12 cellular contexts compared by ENCODE assay signal in the genomic region with DNA sequence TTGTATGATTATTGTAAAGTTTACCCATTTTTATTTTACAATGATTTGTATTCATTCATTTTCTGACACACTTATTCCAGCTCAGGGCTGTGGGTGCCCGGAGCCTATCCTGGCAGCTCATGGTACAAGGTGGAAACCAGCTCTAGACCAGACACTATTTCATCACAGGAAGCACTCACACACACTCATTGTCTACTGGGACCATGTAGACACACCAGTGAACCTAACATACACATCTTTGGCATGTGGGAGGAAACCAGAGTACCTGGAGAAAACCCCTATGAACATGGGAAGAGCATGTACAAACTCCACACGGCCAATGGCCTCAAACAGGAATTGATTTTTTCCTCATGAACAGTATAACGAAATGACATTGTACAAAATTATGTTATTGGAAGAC. TPM values are rescaled to one million over a fixed set of nuclear protein-coding genes. Genes with fewer than 3 reads are reported as not detected.
DNase-seq lines count a peak whose midpoint lies in the region; ATAC-seq and TF ChIP-seq lines count a peak whose summit lies in the region.
"Had no signal": no experiment of that assay in that cellular context is flagged by ENCODE, and none has a peak within 500 bp of the region (broad histone marks: within the 10 kb centered on the region; RNA-seq: fewer than 3 reads in every experiment).

No MANE protein-coding gene starts in this region.

- peak overlapping the region; percentile 31 for H3K27ac ChIP-seq in CD4-positive, CD25-positive, alpha-beta regulatory T cell (ENCODE audit: insufficient read depth, low read length, poor library complexity, severe bottlenecking)
- H3K27ac ChIP-seq in GM23338 (ENCODE audit: low read depth) (no peak overlapping the region), PC-3 (ENCODE audit: low read length) (no peak overlapping the region)

- BruUV-seq in PC-3 (replicated peaks; lab: Mats Ljungman, UMichigan), result no TSS peak

- no peaks in the 10 kb centered on the region for H3K9me3 Mint-ChIP-seq in CD4-positive, CD25-positive, alpha-beta regulatory T cell
- H3K9me3 Mint-ChIP-seq in GM23338, result no peaks in the 10 kb centered on the region

- TF ChIP-seq CTCF in GM23338 (conservative IDR thresholded peaks at IDR 0.05; ENCODE audit: low read depth in 2 of 2) (no peak), PC-3 (conservative IDR thresholded peaks at IDR 0.05; ENCODE audit: low read depth, low read length) (no peak), epithelial cell of esophagus (IDR thresholded peaks at IDR 0.05; ENCODE audit: insufficient read depth, low read depth, low read length, missing control alignments) (no peak)

- intact Hi-C loops in PC-3 (cut with micrococcal nuclease), result loop anchor here (5.0 kb wide), 1 partner anchor 211 kb away; no protein-coding TSS in a partner anchor

- DNase-seq in CD4-positive, CD25-positive, alpha-beta regulatory T cell, result no peak
- DNase-seq in GM23338 (ENCODE audit: low spot score) (no peak), PC-3 (no peak), epithelial cell of esophagus (ENCODE audit: low read depth) (peak; percentile 62), HPDE6-E6E7 (ENCODE audit: extremely low spot score) (no peak), HT-29 (ENCODE audit: low spot score) (no peak), NCI-H345 (lab: John Stamatoyannopoulos, UW) (no peak)
- DNase-seq: effector CD4-positive, alpha-beta T cell; naive thymus-derived CD4-positive, alpha-beta T cell; NCI-H510A treated with DMSO at 0.1 percent for 48 hours; T1000 had no signal

- H3K9me3 ChIP-seq in CD4-positive, CD25-positive, alpha-beta regulatory T cell (ENCODE audit: control insufficient read depth in 2 of 2, low read length in 2 of 2), result no peaks in the 10 kb centered on the region
- H3K9me3 ChIP-seq in PC-3 (ENCODE audit: low read length), result no peaks in the 10 kb centered on the region

- H3K4me2 ChIP-seq in GM23338 (no peak overlapping the region), PC-3 (ENCODE audit: low read length) (peak overlapping the region; percentile 80)

- H3K27me3 ChIP-seq in CD4-positive, CD25-positive, alpha-beta regulatory T cell (ENCODE audit: control insufficient read depth, insufficient read depth, low read length), result no peaks in the 10 kb centered on the region
- no peaks in the 10 kb centered on the region for H3K27me3 ChIP-seq in GM23338 (ENCODE audit: insufficient read depth)
- no peaks in the 10 kb centered on the region for H3K27me3 ChIP-seq in PC-3 (ENCODE audit: low read length)

- no peaks in the 10 kb centered on the region for H3K36me3 ChIP-seq in CD4-positive, CD25-positive, alpha-beta regulatory T cell (ENCODE audit: control insufficient read depth, insufficient read depth, low read length)
- H3K36me3 ChIP-seq in GM23338 (ENCODE audit: insufficient read depth) (no peaks in the 10 kb centered on the region), PC-3 (ENCODE audit: low read depth, low read length) (peaks cover 13% of the 10 kb centered on the region)

- no peak for ATAC-seq in CD4-positive, CD25-positive, alpha-beta regulatory T cell (ENCODE audit: low read depth in 2 of 2)
- ATAC-seq in GM23338 (no peak), PC-3 (no peak), HG03469 (IDR thresholded peaks at IDR 0.05; ENCODE audit: unreplicated experiment) (no peak)
- ATAC-seq: naive thymus-derived CD4-positive, alpha-beta T cell had no signal

- peak overlapping the region in 2 of 3 donors; percentile 78 to 89 for H3K27ac Mint-ChIP-seq in CD4-positive, CD25-positive, alpha-beta regulatory T cell
- no peak overlapping the region for H3K27ac Mint-ChIP-seq in GM23338

- H3K4me3 Mint-ChIP-seq in CD4-positive, CD25-positive, alpha-beta regulatory T cell, result peak overlapping the region in 2 of 4 donors; percentile 44 to 97
- peak overlapping the region; percentile 96 for H3K4me3 Mint-ChIP-seq in GM23338

- no peak overlapping the region for H2AFZ ChIP-seq in GM23338
- H2AFZ ChIP-seq in PC-3 (ENCODE audit: low read length), result no peak overlapping the region

- H3F3A ChIP-seq in GM23338 (replicated peaks; ENCODE audit: low read depth), result no peaks in the 10 kb centered on the region
- no peaks in the 10 kb centered on the region for H3F3A ChIP-seq in PC-3 (ENCODE audit: low read length, unreplicated experiment)

- CTCF ChIA-PET in PC-3 (lab: Charles Lee), result no interaction called here

- POLR2A ChIA-PET in PC-3 (lab: Charles Lee; ENCODE audit: unreplicated experiment), result interaction anchor here (0.6 kb wide), 1 partner anchor 392 kb away, joined by 4 read pairs; no protein-coding TSS in a partner anchor

- no peaks in the 10 kb centered on the region for H3K36me3 Mint-ChIP-seq in CD4-positive, CD25-positive, alpha-beta regulatory T cell
- H3K36me3 Mint-ChIP-seq in GM23338 (ENCODE audit: low read depth), result peaks cover 15% of the 10 kb centered on the region; the same call in 2 of the 3 replicates

- peak overlapping the region; percentile 57 for H3K4me3 ChIP-seq in CD4-positive, CD25-positive, alpha-beta regulatory T cell (ENCODE audit: low read depth, low read length)
- H3K4me3 ChIP-seq in GM23338 (no peak overlapping the region), PC-3 (ENCODE audit: low read length) (peak overlapping the region; percentile 88), epithelial cell of esophagus (ENCODE audit: low read length) (no peak overlapping the region)

- H3K4me1 Mint-ChIP-seq in CD4-positive, CD25-positive, alpha-beta regulatory T cell, result peaks cover 27 to 59% (median 43%) of the 10 kb centered on the region in 4 donors
- peaks cover 27% of the 10 kb centered on the region; the same call in 2 of the 3 replicates for H3K4me1 Mint-ChIP-seq in GM23338

- H4K20me1 ChIP-seq in GM23338 (replicated peaks; ENCODE audit: insufficient read depth), result peaks cover 41% of the 10 kb centered on the region
- H4K20me1 ChIP-seq in PC-3 (ENCODE audit: low read length), result peaks cover 66% of the 10 kb centered on the region

- H3K27me3 Mint-ChIP-seq in CD4-positive, CD25-positive, alpha-beta regulatory T cell, result peaks cover 6% of the 10 kb centered on the region
- peaks cover 12% of the 10 kb centered on the region for H3K27me3 Mint-ChIP-seq in GM23338 (ENCODE audit: insufficient read depth, low read depth, poor library complexity)

- H3K9ac ChIP-seq in PC-3 (ENCODE audit: low read length), result no peak overlapping the region

- H3K9me2 ChIP-seq in GM23338 (ENCODE audit: insufficient read depth) (no peaks in the 10 kb centered on the region), PC-3 (replicated peaks; ENCODE audit: low read length) (no peaks in the 10 kb centered on the region)

- H3K4me1 ChIP-seq in CD4-positive, CD25-positive, alpha-beta regulatory T cell (ENCODE audit: control insufficient read depth, insufficient read depth, low read length, poor library complexity, severe bottlenecking), result peaks cover 33% of the 10 kb centered on the region
- peaks cover 15% of the 10 kb centered on the region for H3K4me1 ChIP-seq in GM23338 (ENCODE audit: insufficient read depth)
- H3K4me1 ChIP-seq in PC-3 (ENCODE audit: insufficient read depth, low read length), result peaks cover 47% of the 10 kb centered on the region

- H3K79me2 ChIP-seq in GM23338 (replicated peaks; ENCODE audit: insufficient read depth) (peaks cover 90% of the 10 kb centered on the region), PC-3 (ENCODE audit: low read length) (peaks cover 91% of the 10 kb centered on the region)

RNA-seq across cellular contexts. Expression of a gene that starts 2.4 kb away (rescaled TPM):
- 4.7 TPM for total RNA-seq in CD4-positive, CD25-positive, alpha-beta regulatory T cell
- 1 to 10 TPM in 3 of 4 donors, under 1 TPM in 1; 0.95 to 2.4 (median 1.1) TPM for polyA plus RNA-seq in CD4-positive, CD25-positive, alpha-beta regulatory T cell
- total RNA-seq in GM23338 (2014; rRNA removed; shearing (Covaris generic)), result 47.7 and 58.8 TPM in 2 replicates
- polyA plus RNA-seq in GM23338 (2016; fragmentation: Nextera tagmentation; extraction: Ambion mirVana), result 19.5 and 26.5 TPM in 2 replicates
- 57.9 and 65.0 TPM in 2 replicates for total RNA-seq in PC-3 (2014; rRNA removed)
- 19.0 and 24.8 TPM in 2 replicates for total RNA-seq in HT-29 (2014; rRNA removed; shearing (Covaris generic))

RNA-seq across cellular contexts. Expression of a gene that starts 2.5 kb away (rescaled TPM):
- total RNA-seq in CD4-positive, CD25-positive, alpha-beta regulatory T cell, result 15.8 TPM
- 10 to 100 TPM; 16.4 to 20.5 (median 18.5) TPM for polyA plus RNA-seq in CD4-positive, CD25-positive, alpha-beta regulatory T cell
- total RNA-seq in GM23338 (2014; rRNA removed; shearing (Covaris generic)), result 21.8 and 34.0 TPM in 2 replicates
- polyA plus RNA-seq in GM23338 (2016; fragmentation: Nextera tagmentation; extraction: Ambion mirVana), result 10.9 and 12.3 TPM in 2 replicates
- total RNA-seq in PC-3 (2014; rRNA removed), result 25.3 and 28.3 TPM in 2 replicates
- total RNA-seq in HT-29 (2014; rRNA removed; shearing (Covaris generic)), result 16.1 and 16.4 TPM in 2 replicates

Comparison
In these comparisons a context has a peak if more than half of its experiments do, and no peak if none do; other contexts are left out.
1. H3K4me3 ChIP-seq: peak in CD4-positive, CD25-positive, alpha-beta regulatory T cell (single experiment) and PC-3 (single experiment); none in GM23338 (single experiment) and epithelial cell of esophagus (single experiment).